ENCODE assay signal across 1 cellular context in genomic region chr7:156194813-156195212, GRCh38.
TF ChIP-seq lines count a peak whose summit lies in the region.

No MANE protein-coding gene starts in this region.

TF ChIP-seq in GM23338, 12 proteins besides CTCF, POLR2A, EP300 and RAD21 (continued from another document):
- TF ChIP-seq EZH2phosphoT487 (IDR thresholded peaks at IDR 0.05; ENCODE audit: unreplicated experiment) (no peak), NANOG (IDR thresholded peaks at IDR 0.05; ENCODE audit: borderline replicate concordance) (no peak)
